In the genomic region with DNA sequence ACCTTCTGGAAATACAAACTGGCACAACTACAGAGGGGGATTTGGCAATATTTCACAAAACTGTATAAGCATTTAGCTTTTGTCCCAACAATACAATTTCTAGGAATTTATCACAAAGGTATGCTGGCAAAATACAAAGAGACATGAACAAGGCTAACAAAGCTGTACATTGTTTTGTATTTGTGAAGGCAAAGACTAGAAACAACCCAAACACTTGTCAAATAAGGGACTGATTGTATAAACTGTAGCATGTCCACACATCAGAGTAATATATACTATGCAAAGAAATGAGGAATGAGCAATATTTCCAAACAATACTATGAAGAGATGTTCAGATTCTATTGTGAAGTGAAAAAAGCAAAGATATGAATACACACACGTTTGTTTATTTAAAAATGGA, we compare ENCODE assay signal across 15 cellular contexts. TPM values are rescaled to one million over a fixed set of nuclear protein-coding genes. Genes with fewer than 3 reads are reported as not detected.
DNase-seq lines count a peak whose midpoint lies in the region; ATAC-seq and TF ChIP-seq lines count a peak whose summit lies in the region.
"Had no signal": no experiment of that assay in that cellular context is flagged by ENCODE, and none has a peak within 500 bp of the region (broad histone marks: within the 10 kb centered on the region; RNA-seq: fewer than 3 reads in every experiment).

No MANE protein-coding gene starts in this region.

- H3K9me3 Mint-ChIP-seq in GM23338 (no peaks in the 10 kb centered on the region), natural killer cell (no peaks in the 10 kb centered on the region)

- H3K27me3 ChIP-seq in GM23338 (ENCODE audit: insufficient read depth) (no peaks in the 10 kb centered on the region), HUES64 (ENCODE audit: insufficient read depth, low read length) (no peaks in the 10 kb centered on the region)
- H3K27me3 ChIP-seq: BLaER1 had no signal

- ATAC-seq in GM23338, result no peak
- no peak for ATAC-seq in omental fat pad (ENCODE audit: low FRiP score)
- ATAC-seq in natural killer cell, result no peak
- ATAC-seq: HCT116 had no signal

- DNase-seq in GM23338 (ENCODE audit: low spot score), result no peak
- peak; percentile 65 for DNase-seq in foreskin melanocyte
- DNase-seq in putamen (ENCODE audit: low spot score), result peak; percentile 7
- no peak for DNase-seq in omental fat pad (ENCODE audit: low spot score)
- DNase-seq in DMS79 treated with DMSO at 0.1 percent for 48 hours (lab: John Stamatoyannopoulos, UW), result no peak
- DNase-seq in natural killer cell, result no peak
- DNase-seq: 8988T, AML-193, DND-41, GDM1, IMR-90, KBM-7 had no signal

- H3K27ac Mint-ChIP-seq in GM23338 (peak overlapping the region; percentile 98), natural killer cell (no peak overlapping the region)

- H3F3A ChIP-seq in GM23338 (replicated peaks; ENCODE audit: low read depth), result no peaks in the 10 kb centered on the region

- H3K4me3 ChIP-seq in GM23338, result no peak overlapping the region
- H3K4me3 ChIP-seq in HUES64 (ENCODE audit: low read length), result no peak overlapping the region
- H3K4me3 ChIP-seq: BLaER1 had no signal

- H3K36me3 Mint-ChIP-seq in GM23338 (ENCODE audit: low read depth) (peaks cover 3% of the 10 kb centered on the region; the same call in 1 of the 3 replicates), natural killer cell (no peaks in the 10 kb centered on the region)

- TF ChIP-seq CTCF in GM23338 (conservative IDR thresholded peaks at IDR 0.05; ENCODE audit: low read depth in 2 of 2) (no peak), omental fat pad (IDR thresholded peaks at IDR 0.05) (no peak), natural killer cell (IDR thresholded peaks at IDR 0.05) (no peak)

- intact Hi-C loops in natural killer cell (cut with micrococcal nuclease), result no loop called here

- no peaks in the 10 kb centered on the region for H3K9me2 ChIP-seq in GM23338 (ENCODE audit: insufficient read depth)

- 92% methylated on average over 1 of the region's 1 CpG for WGBS in HUES64

- H3K9me3 ChIP-seq in HUES64 (ENCODE audit: insufficient read depth, low read depth, low read length), result no peaks in the 10 kb centered on the region
- H3K9me3 ChIP-seq: BLaER1 had no signal

- H4K20me1 ChIP-seq in GM23338 (replicated peaks; ENCODE audit: insufficient read depth), result no peaks in the 10 kb centered on the region
- H4K20me1 ChIP-seq: BLaER1 had no signal

- H3K4me1 ChIP-seq in GM23338 (ENCODE audit: insufficient read depth), result peaks cover 45% of the 10 kb centered on the region
- H3K4me1 ChIP-seq in HUES64 (ENCODE audit: insufficient read depth, low read length), result peaks cover 79% of the 10 kb centered on the region
- H3K4me1 ChIP-seq: BLaER1 had no signal

- H3K79me2 ChIP-seq in GM23338 (replicated peaks; ENCODE audit: insufficient read depth), result no peaks in the 10 kb centered on the region

- H3K4me2 ChIP-seq in GM23338, result no peak overlapping the region
- H3K4me2 ChIP-seq: BLaER1 had no signal

- no peak overlapping the region for H3K4me3 Mint-ChIP-seq in GM23338
- no peak overlapping the region for H3K4me3 Mint-ChIP-seq in natural killer cell

- H3K4me1 Mint-ChIP-seq in GM23338, result peaks cover 72% of the 10 kb centered on the region
- H3K4me1 Mint-ChIP-seq in natural killer cell, result no peaks in the 10 kb centered on the region

- H3K27me3 Mint-ChIP-seq in GM23338 (ENCODE audit: insufficient read depth, low read depth, poor library complexity) (peaks cover 11% of the 10 kb centered on the region), natural killer cell (ENCODE audit: low read depth in 2 of 2) (peaks cover 4 to 16% of the 10 kb centered on the region in 2 donors)

- H3K36me3 ChIP-seq in GM23338 (ENCODE audit: insufficient read depth) (no peaks in the 10 kb centered on the region), HUES64 (ENCODE audit: insufficient read depth, low read length) (no peaks in the 10 kb centered on the region)
- H3K36me3 ChIP-seq: BLaER1 had no signal

- H2AFZ ChIP-seq in GM23338, result no peak overlapping the region

- no peak overlapping the region for H3K9ac ChIP-seq in HUES64 (ENCODE audit: low read depth, low read length)
- H3K9ac ChIP-seq: BLaER1 had no signal

- H3K27ac ChIP-seq in GM23338 (ENCODE audit: low read depth), result peak overlapping the region; percentile 98
- H3K27ac ChIP-seq in HUES64 (ENCODE audit: low read depth, low read length), result peak overlapping the region; percentile 37
- H3K27ac ChIP-seq: BLaER1 had no signal

TF ChIP-seq in GM23338, 12 proteins besides CTCF, POLR2A, EP300 and RAD21:
- TF ChIP-seq ZNF114 (CRISPR knock-in tag; IDR thresholded peaks at IDR 0.05) (no peak), CREB1 (CRISPR knock-in tag; IDR thresholded peaks at IDR 0.05; ENCODE audit: low read depth) (no peak)
- TF ChIP-seq, protein P1, sequence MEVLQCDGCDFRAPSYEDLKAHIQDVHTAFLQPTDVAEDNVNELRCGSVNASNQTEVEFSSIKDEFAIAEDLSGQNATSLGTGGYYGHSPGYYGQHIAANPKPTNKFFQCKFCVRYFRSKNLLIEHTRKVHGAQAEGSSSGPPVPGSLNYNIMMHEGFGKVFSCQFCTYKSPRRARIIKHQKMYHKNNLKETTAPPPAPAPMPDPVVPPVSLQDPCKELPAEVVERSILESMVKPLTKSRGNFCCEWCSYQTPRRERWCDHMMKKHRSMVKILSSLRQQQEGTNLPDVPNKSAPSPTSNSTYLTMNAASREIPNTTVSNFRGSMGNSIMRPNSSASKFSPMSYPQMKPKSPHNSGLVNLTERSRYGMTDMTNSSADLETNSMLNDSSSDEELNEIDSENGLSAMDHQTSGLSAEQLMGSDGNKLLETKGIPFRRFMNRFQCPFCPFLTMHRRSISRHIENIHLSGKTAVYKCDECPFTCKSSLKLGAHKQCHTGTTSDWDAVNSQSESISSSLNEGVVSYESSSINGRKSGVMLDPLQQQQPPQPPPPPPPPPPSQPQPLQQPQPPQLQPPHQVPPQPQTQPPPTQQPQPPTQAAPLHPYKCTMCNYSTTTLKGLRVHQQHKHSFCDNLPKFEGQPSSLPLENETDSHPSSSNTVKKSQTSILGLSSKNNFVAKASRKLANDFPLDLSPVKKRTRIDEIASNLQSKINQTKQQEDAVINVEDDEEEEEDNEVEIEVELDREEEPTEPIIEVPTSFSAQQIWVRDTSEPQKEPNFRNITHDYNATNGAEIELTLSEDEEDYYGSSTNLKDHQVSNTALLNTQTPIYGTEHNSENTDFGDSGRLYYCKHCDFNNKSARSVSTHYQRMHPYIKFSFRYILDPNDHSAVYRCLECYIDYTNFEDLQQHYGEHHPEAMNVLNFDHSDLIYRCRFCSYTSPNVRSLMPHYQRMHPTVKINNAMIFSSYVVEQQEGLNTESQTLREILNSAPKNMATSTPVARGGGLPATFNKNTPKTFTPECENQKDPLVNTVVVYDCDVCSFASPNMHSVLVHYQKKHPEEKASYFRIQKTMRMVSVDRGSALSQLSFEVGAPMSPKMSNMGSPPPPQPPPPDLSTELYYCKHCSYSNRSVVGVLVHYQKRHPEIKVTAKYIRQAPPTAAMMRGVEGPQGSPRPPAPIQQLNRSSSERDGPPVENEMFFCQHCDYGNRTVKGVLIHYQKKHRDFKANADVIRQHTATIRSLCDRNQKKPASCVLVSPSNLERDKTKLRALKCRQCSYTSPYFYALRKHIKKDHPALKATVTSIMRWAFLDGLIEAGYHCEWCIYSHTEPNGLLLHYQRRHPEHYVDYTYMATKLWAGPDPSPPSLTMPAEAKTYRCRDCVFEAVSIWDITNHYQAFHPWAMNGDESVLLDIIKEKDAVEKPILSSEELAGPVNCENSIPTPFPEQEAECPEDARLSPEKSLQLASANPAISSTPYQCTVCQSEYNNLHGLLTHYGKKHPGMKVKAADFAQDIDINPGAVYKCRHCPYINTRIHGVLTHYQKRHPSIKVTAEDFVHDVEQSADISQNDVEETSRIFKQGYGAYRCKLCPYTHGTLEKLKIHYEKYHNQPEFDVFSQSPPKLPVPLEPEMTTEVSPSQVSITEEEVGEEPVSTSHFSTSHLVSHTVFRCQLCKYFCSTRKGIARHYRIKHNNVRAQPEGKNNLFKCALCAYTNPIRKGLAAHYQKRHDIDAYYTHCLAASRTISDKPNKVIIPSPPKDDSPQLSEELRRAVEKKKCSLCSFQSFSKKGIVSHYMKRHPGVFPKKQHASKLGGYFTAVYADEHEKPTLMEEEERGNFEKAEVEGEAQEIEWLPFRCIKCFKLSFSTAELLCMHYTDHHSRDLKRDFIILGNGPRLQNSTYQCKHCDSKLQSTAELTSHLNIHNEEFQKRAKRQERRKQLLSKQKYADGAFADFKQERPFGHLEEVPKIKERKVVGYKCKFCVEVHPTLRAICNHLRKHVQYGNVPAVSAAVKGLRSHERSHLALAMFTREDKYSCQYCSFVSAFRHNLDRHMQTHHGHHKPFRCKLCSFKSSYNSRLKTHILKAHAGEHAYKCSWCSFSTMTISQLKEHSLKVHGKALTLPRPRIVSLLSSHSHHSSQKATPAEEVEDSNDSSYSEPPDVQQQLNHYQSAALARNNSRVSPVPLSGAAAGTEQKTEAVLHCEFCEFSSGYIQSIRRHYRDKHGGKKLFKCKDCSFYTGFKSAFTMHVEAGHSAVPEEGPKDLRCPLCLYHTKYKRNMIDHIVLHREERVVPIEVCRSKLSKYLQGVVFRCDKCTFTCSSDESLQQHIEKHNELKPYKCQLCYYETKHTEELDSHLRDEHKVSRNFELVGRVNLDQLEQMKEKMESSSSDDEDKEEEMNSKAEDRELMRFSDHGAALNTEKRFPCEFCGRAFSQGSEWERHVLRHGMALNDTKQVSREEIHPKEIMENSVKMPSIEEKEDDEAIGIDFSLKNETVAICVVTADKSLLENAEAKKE (CRISPR knock-in tag; IDR thresholded peaks at IDR 0.05), result no peak

RNA-seq across cellular contexts. Expression of a gene that starts 26.4 kb away (rescaled TPM):
- 2.8 and 3.3 TPM in 2 replicates for total RNA-seq in GM23338 (2014; rRNA removed; shearing (Covaris generic))
- 2.3 and 3.6 TPM in 2 replicates for polyA plus RNA-seq in GM23338 (2016; fragmentation: Nextera tagmentation; extraction: Ambion mirVana)
- polyA plus RNA-seq in HUES64 (2013, experiment 1 of 2), result 1.7 TPM
- 2.5 TPM for polyA plus RNA-seq in HUES64 (2013, experiment 2 of 2)
- 10 to 100 TPM in 2 of 4 donors, 1 to 10 TPM in 1, under 1 TPM in 1; 0.95 to 24.3 (median 9.3) TPM for total RNA-seq in omental fat pad
- not detected for total RNA-seq in natural killer cell
- total RNA-seq: IMR-90 had no signal
- polyA plus RNA-seq: IMR-90 had no signal

Comparison
In these comparisons a context has a peak if more than half of its experiments do, and no peak if none do; other contexts are left out.
1. DNase-seq: peak in foreskin melanocyte (single experiment) and putamen (single experiment); none in GM23338 (single experiment), omental fat pad (single experiment), DMS79 treated with DMSO at 0.1 percent for 48 hours (single experiment) and natural killer cell (single experiment).